24 cellular contexts compared by ENCODE assay signal in genomic region chr2:237459226-237459625, GRCh38. TPM values are rescaled to one million over a fixed set of nuclear protein-coding genes. Genes with fewer than 3 reads are reported as not detected.
DNase-seq lines count a peak whose midpoint lies in the region; ATAC-seq, FAIRE-seq and TF ChIP-seq lines count a peak whose summit lies in the region.
"Had no signal": no experiment of that assay in that cellular context is flagged by ENCODE, and none has a peak within 500 bp of the region (broad histone marks: within the 10 kb centered on the region; RNA-seq: fewer than 3 reads in every experiment).

No MANE protein-coding gene starts in this region.

- H2AFZ ChIP-seq in ACC112 (ENCODE audit: low read length, unreplicated experiment) (no peak overlapping the region), osteoblast (ENCODE audit: low read length) (no peak overlapping the region)

- peaks cover 0 to 21% of the 10 kb centered on the region in 2 donors for H3K27me3 Mint-ChIP-seq in effector memory CD8-positive, alpha-beta T cell
- no peaks in the 10 kb centered on the region for H3K27me3 Mint-ChIP-seq in CD8-positive, alpha-beta T cell (ENCODE audit: low read depth)
- H3K27me3 Mint-ChIP-seq: activated naive CD8-positive, alpha-beta T cell treated with anti-CD3 and anti-CD28 coated beads for 36 hours had no signal

- FAIRE-seq in bronchial epithelial cell (lab: Jason Lieb, UNC): peak; percentile 75
- FAIRE-seq: colon, TTC549 had no signal

- no peak for ATAC-seq in effector memory CD8-positive, alpha-beta T cell (replicated peaks)
- no peak for ATAC-seq in CD8-positive, alpha-beta T cell
- ATAC-seq: left lobe of liver had no signal

- POLR2A ChIA-PET in CD8-positive, alpha-beta T cell (lab: Charles Lee): interaction anchor here (0.8 to 1.6 kb wide), 3 partner anchors 30 to 38 kb away, joined by 3 to 4 read pairs (median 4); no protein-coding TSS in a partner anchor

- H3K27ac Mint-ChIP-seq in effector memory CD8-positive, alpha-beta T cell: no peak overlapping the region
- no peak overlapping the region for H3K27ac Mint-ChIP-seq in CD8-positive, alpha-beta T cell
- H3K27ac Mint-ChIP-seq: activated naive CD8-positive, alpha-beta T cell treated with anti-CD3 and anti-CD28 coated beads for 36 hours; endodermal cell had no signal

- DNase-seq in HT1080 (ENCODE audit: low read depth): peak; percentile 46
- DNase-seq in bronchial epithelial cell (ENCODE audit: low read depth): no peak
- no peak for DNase-seq in osteoblast (ENCODE audit: insufficient read length, low spot score, missing footprints)
- DNase-seq in cerebellar cortex (ENCODE audit: low spot score): no peak
- no peak for DNase-seq in effector memory CD8-positive, alpha-beta T cell
- DNase-seq in CD8-positive, alpha-beta T cell: no peak
- DNase-seq in DMS153 (lab: John Stamatoyannopoulos, UW): no peak
- DNase-seq: activated naive CD8-positive, alpha-beta T cell treated with anti-CD3 and anti-CD28 coated beads for 36 hours; DMS79; endodermal cell; heart right ventricle; KBM-7; midbrain; MV-4-11; NCI-H1694 treated with DMSO at 0.1 percent for 48 hours; NCI-H748 treated with DMSO at 0.1 percent for 48 hours; posterior cingulate gyrus; SJCRH30; T-helper 1 cell had no signal

- H3K79me2 ChIP-seq in ACC112 (ENCODE audit: control insufficient read depth, insufficient read depth, low read length, unreplicated experiment) (no peaks in the 10 kb centered on the region), osteoblast (ENCODE audit: insufficient read depth, low read length) (no peaks in the 10 kb centered on the region)

- CTCF ChIA-PET in CD8-positive, alpha-beta T cell (lab: Charles Lee): interaction anchor here (0.9 to 3.0 kb wide), 4 partner anchors 11 to 38 kb away, joined by 3 to 15 read pairs (median 4); no protein-coding TSS in a partner anchor

- no peak overlapping the region for H3K4me3 Mint-ChIP-seq in effector memory CD8-positive, alpha-beta T cell
- H3K4me3 Mint-ChIP-seq in CD8-positive, alpha-beta T cell: no peak overlapping the region
- H3K4me3 Mint-ChIP-seq: activated naive CD8-positive, alpha-beta T cell treated with anti-CD3 and anti-CD28 coated beads for 36 hours; endodermal cell; nephron had no signal

- H3K36me3 ChIP-seq in ACC112 (ENCODE audit: insufficient read depth, low read length) (no peaks in the 10 kb centered on the region), bronchial epithelial cell (ENCODE audit: control insufficient read depth, insufficient read depth, low read length) (no peaks in the 10 kb centered on the region), osteoblast (ENCODE audit: insufficient read depth, low read length) (no peaks in the 10 kb centered on the region)
- no peaks in the 10 kb centered on the region for H3K36me3 ChIP-seq in CD8-positive, alpha-beta T cell (ENCODE audit: insufficient read depth, low read length)
- H3K36me3 ChIP-seq: heart right ventricle, SJCRH30 had no signal

- intact Hi-C loops in CD8-positive, alpha-beta T cell (cut with DNase I, micrococcal nuclease): no loop called here

- H3K4me1 Mint-ChIP-seq in effector memory CD8-positive, alpha-beta T cell (ENCODE audit: low read depth in 2 of 2): no peaks in the 10 kb centered on the region
- peaks cover 10% of the 10 kb centered on the region for H3K4me1 Mint-ChIP-seq in CD8-positive, alpha-beta T cell (ENCODE audit: low read depth)
- H3K4me1 Mint-ChIP-seq: endodermal cell had no signal

- H3K4me2 ChIP-seq in osteoblast (ENCODE audit: insufficient read depth, low read length): no peak overlapping the region

- TF ChIP-seq CTCF in bronchial epithelial cell (IDR thresholded peaks at IDR 0.05; ENCODE audit: insufficient read depth, low read length, severe bottlenecking) (no peak), osteoblast (IDR thresholded peaks at IDR 0.05; ENCODE audit: extremely low read depth, low read depth, low read length) (no peak)
- no peak for TF ChIP-seq CTCF in CD8-positive, alpha-beta T cell (IDR thresholded peaks at IDR 0.05)

- H3K9me3 ChIP-seq in osteoblast (ENCODE audit: low read depth, low read length): no peaks in the 10 kb centered on the region
- H3K9me3 ChIP-seq in CD8-positive, alpha-beta T cell (ENCODE audit: low read length): no peaks in the 10 kb centered on the region
- H3K9me3 ChIP-seq: heart right ventricle, SJCRH30 had no signal

- no peaks in the 10 kb centered on the region for H3K27me3 ChIP-seq in ACC112 (ENCODE audit: insufficient read depth, low read length)
- H3K27me3 ChIP-seq in bronchial epithelial cell (ENCODE audit: control insufficient read depth, insufficient read depth, low read length): no peaks in the 10 kb centered on the region
- H3K27me3 ChIP-seq in osteoblast (ENCODE audit: insufficient read depth, low read length): no peaks in the 10 kb centered on the region
- H3K27me3 ChIP-seq in CD8-positive, alpha-beta T cell (ENCODE audit: insufficient read depth, low read length): no peaks in the 10 kb centered on the region
- H3K27me3 ChIP-seq: heart right ventricle, SJCRH30 had no signal

- H3K9me3 Mint-ChIP-seq in effector memory CD8-positive, alpha-beta T cell: no peaks in the 10 kb centered on the region
- H3K9me3 Mint-ChIP-seq in CD8-positive, alpha-beta T cell: peaks cover 2% of the 10 kb centered on the region

- no peaks in the 10 kb centered on the region for H4K20me1 ChIP-seq in osteoblast (ENCODE audit: insufficient read depth, low read length)

- H3K27ac ChIP-seq in ACC112 (ENCODE audit: low read depth, low read length) (peak overlapping the region; percentile 93), osteoblast (ENCODE audit: low read depth, low read length) (peak overlapping the region; percentile 64)
- no peak overlapping the region for H3K27ac ChIP-seq in CD8-positive, alpha-beta T cell (ENCODE audit: low read depth, low read length)
- H3K27ac ChIP-seq: heart right ventricle, SJCRH30 had no signal

- peak overlapping the region; percentile 27; the same call in 1 of the 2 replicates for H3K4me3 ChIP-seq in ACC112 (ENCODE audit: low read depth, low read length)
- no peak overlapping the region for H3K4me3 ChIP-seq in bronchial epithelial cell (ENCODE audit: low read depth, low read length)
- H3K4me3 ChIP-seq in osteoblast (ENCODE audit: insufficient read depth, low read length): no peak overlapping the region
- no peak overlapping the region for H3K4me3 ChIP-seq in CD8-positive, alpha-beta T cell (ENCODE audit: low read depth, low read length)
- H3K4me3 ChIP-seq: heart right ventricle, SJCRH30 had no signal

- peaks cover 37% of the 10 kb centered on the region for H3K4me1 ChIP-seq in ACC112 (ENCODE audit: control insufficient read depth, insufficient read depth, low read length, unreplicated experiment)
- peaks cover 33% of the 10 kb centered on the region for H3K4me1 ChIP-seq in osteoblast (ENCODE audit: insufficient read depth, low read length)
- H3K4me1 ChIP-seq in CD8-positive, alpha-beta T cell (ENCODE audit: insufficient read depth, low read length): no peaks in the 10 kb centered on the region
- H3K4me1 ChIP-seq: SJCRH30 had no signal

- H3K36me3 Mint-ChIP-seq in effector memory CD8-positive, alpha-beta T cell (ENCODE audit: insufficient read depth): peaks cover 4% of the 10 kb centered on the region
- no peaks in the 10 kb centered on the region for H3K36me3 Mint-ChIP-seq in CD8-positive, alpha-beta T cell
- H3K36me3 Mint-ChIP-seq: activated naive CD8-positive, alpha-beta T cell treated with anti-CD3 and anti-CD28 coated beads for 36 hours had no signal

RNA-seq across cellular contexts. Expression of gene MLPH, which starts 27.8 kb away (rescaled TPM):
- total RNA-seq in HT1080 (2014; rRNA removed; shearing (Covaris generic)): not detected in 2 replicates
- polyA plus RNA-seq in HT1080 (2015; cell fraction: cytosol; rRNA removed): 0.19 TPM in 1 of 2 replicates, not detected in the other
- polyA plus RNA-seq in HT1080 (2015; cell fraction: nucleus; rRNA removed): 0.33 and 0.41 TPM in 2 replicates
- total RNA-seq in bronchial epithelial cell: 6.6 and 14.7 TPM in 2 replicates
- 25.7 and 32.1 TPM in 2 replicates for total RNA-seq in osteoblast
- not detected for total RNA-seq in CD8-positive, alpha-beta T cell
- total RNA-seq: activated naive CD8-positive, alpha-beta T cell treated with anti-CD3 and anti-CD28 coated beads for 36 hours had no signal

RNA-seq across cellular contexts. Expression of gene COL6A3, which starts 45.3 kb away (rescaled TPM):
- total RNA-seq in HT1080 (2014; rRNA removed; shearing (Covaris generic)): 251 and 254 TPM in 2 replicates
- 106 and 122 TPM in 2 replicates for polyA plus RNA-seq in HT1080 (2015; cell fraction: cytosol; rRNA removed)
- 1,736 and 1,844 TPM in 2 replicates for polyA plus RNA-seq in HT1080 (2015; cell fraction: nucleus; rRNA removed)
- total RNA-seq in bronchial epithelial cell (0.64 and 16.6 TPM in 2 replicates), osteoblast (4,017 and 4,247 TPM in 2 replicates)
- 1 to 10 TPM; 1.7 TPM for total RNA-seq in CD8-positive, alpha-beta T cell

Comparison
In these comparisons a context has a peak if more than half of its experiments do, and no peak if none do; other contexts are left out.
1. RNA of gene COL6A3, which starts 45.3 kb away (total RNA-seq): 4,017 to 4,247 TPM in osteoblast; 251 to 254 TPM in HT1080, 0.64 to 16.6 TPM in bronchial epithelial cell and 1.7 TPM in CD8-positive, alpha-beta T cell; every median in the first group is over 10 times any median in the second.